Comparison of ENCODE assay signal across 1 cellular context in genomic region chr10:62805139-62806092, GRCh38.
TF ChIP-seq lines count a peak whose summit lies in the region.

No MANE protein-coding gene starts in this region.

TF ChIP-seq in K562, 482 proteins besides CTCF, POLR2A, EP300 and RAD21 (continued from another document and continues in another):
- TF ChIP-seq MITF (IDR thresholded peaks at IDR 0.05), result no peak
- TF ChIP-seq RBBP5 (IDR thresholded peaks at IDR 0.05; ENCODE audit: borderline replicate concordance, insufficient read depth, low read length, poor library complexity, severe bottlenecking), result peak; percentile 94
- no peak for TF ChIP-seq POLR3G (IDR thresholded peaks at IDR 0.05; ENCODE audit: extremely low read depth, insufficient read length, insufficient replicate concordance)
- TF ChIP-seq SLC30A9 (CRISPR knock-in tag; IDR thresholded peaks at IDR 0.05), result no peak
- TF ChIP-seq RUNX1 (IDR thresholded peaks at IDR 0.05; ENCODE audit: low read depth), result no peak
- 0 out of 2 replicates have a peak, but pooled peaks have one; percentile 20 for TF ChIP-seq ELK1 (CRISPR knock-in tag; IDR thresholded peaks at IDR 0.05)
- no peak for TF ChIP-seq CTCFL (IDR thresholded peaks at IDR 0.05; ENCODE audit: borderline replicate concordance, insufficient read depth, low read depth, low read length, poor library complexity, severe bottlenecking)
- TF ChIP-seq NR1H2 (CRISPR knock-in tag; IDR thresholded peaks at IDR 0.05), result no peak
- no peak for TF ChIP-seq KAT8 (IDR thresholded peaks at IDR 0.05; ENCODE audit: low read depth)
- no peak for TF ChIP-seq CBX2 (IDR thresholded peaks at IDR 0.05; ENCODE audit: insufficient read depth, low read length, poor library complexity, severe bottlenecking)
- TF ChIP-seq ADNP (tag; IDR thresholded peaks at IDR 0.05), result no peak
- TF ChIP-seq E2F4 (CRISPR knock-in tag; IDR thresholded peaks at IDR 0.05; ENCODE audit: low read depth), result no peak
- TF ChIP-seq CGGBP1 (CRISPR knock-in tag; IDR thresholded peaks at IDR 0.05), result no peak
- TF ChIP-seq PATZ1 (CRISPR knock-in tag; IDR thresholded peaks at IDR 0.05; ENCODE audit: borderline replicate concordance), result no peak
- no peak for TF ChIP-seq NCOA4 (IDR thresholded peaks at IDR 0.05; ENCODE audit: partially characterized antibody)
- TF ChIP-seq ELF1 (tag; IDR thresholded peaks at IDR 0.05), result no peak
- peak; percentile 31 for TF ChIP-seq TAF1 (IDR thresholded peaks at IDR 0.05; ENCODE audit: control insufficient read depth, extremely low read depth, insufficient read depth, low read length, severe bottlenecking)
- TF ChIP-seq CHD1 (IDR thresholded peaks at IDR 0.05; ENCODE audit: low read length), result peak; percentile 95
- no peak for TF ChIP-seq CEBPG (CRISPR knock-in tag; IDR thresholded peaks at IDR 0.05)
- TF ChIP-seq CEBPG (tag; conservative IDR thresholded peaks at IDR 0.05 in 1 of 2, IDR thresholded peaks at IDR 0.05 in 1 of 2), result no peak
- no peak for TF ChIP-seq NFIX (CRISPR knock-in tag; IDR thresholded peaks at IDR 0.05; ENCODE audit: low read depth)
- no peak for TF ChIP-seq PRPF4 (IDR thresholded peaks at IDR 0.05; ENCODE audit: insufficient read depth, low read depth, low read length, poor library complexity, severe bottlenecking)
- TF ChIP-seq NFYB (IDR thresholded peaks at IDR 0.05; ENCODE audit: extremely low read depth, insufficient read length), result no peak
- no peak for TF ChIP-seq ZBED1 (IDR thresholded peaks at IDR 0.05)
- no peak for TF ChIP-seq ZNF140 (CRISPR knock-in tag; IDR thresholded peaks at IDR 0.05)
- no peak for TF ChIP-seq YY1 (IDR thresholded peaks at IDR 0.05; ENCODE audit: borderline replicate concordance in 1 of 3, control insufficient read depth in 1 of 3, extremely low read depth in 1 of 3, insufficient read depth in 3 of 3, insufficient read length in 1 of 3, insufficient replicate concordance in 2 of 3, low read depth in 1 of 3, low read length in 2 of 3)
- no peak for TF ChIP-seq IFI16 (CRISPR knock-in tag; IDR thresholded peaks at IDR 0.05)
- peak; percentile 86; the same call in 1 of the 2 replicates for TF ChIP-seq EGR1 (conservative IDR thresholded peaks at IDR 0.05)
- TF ChIP-seq CLOCK (CRISPR knock-in tag; IDR thresholded peaks at IDR 0.05; ENCODE audit: borderline replicate concordance), result no peak
- 0 out of 2 replicates have a peak, but pooled peaks have one; percentile 13 for TF ChIP-seq STAG1 (CRISPR knock-in tag; IDR thresholded peaks at IDR 0.05; ENCODE audit: borderline replicate concordance)
- no peak for TF ChIP-seq ZBTB1 (CRISPR knock-in tag; IDR thresholded peaks at IDR 0.05; ENCODE audit: borderline replicate concordance, low read depth)
- no peak for TF ChIP-seq KDM2B (CRISPR knock-in tag; IDR thresholded peaks at IDR 0.05)
- TF ChIP-seq CREB1 (IDR thresholded peaks at IDR 0.05), result no peak
- no peak for TF ChIP-seq CREB1 (CRISPR knock-in tag; IDR thresholded peaks at IDR 0.05)
- no peak for TF ChIP-seq MECOM (CRISPR knock-in tag; IDR thresholded peaks at IDR 0.05)
- TF ChIP-seq MXD1 (CRISPR knock-in tag; IDR thresholded peaks at IDR 0.05; ENCODE audit: borderline replicate concordance, poor library complexity, severe bottlenecking), result no peak
- no peak for TF ChIP-seq BRCA1 (IDR thresholded peaks at IDR 0.05)
- peak; percentile 34; the same call in 1 of the 2 replicates for TF ChIP-seq BRCA1 (CRISPR knock-in tag; IDR thresholded peaks at IDR 0.05)
- no peak for TF ChIP-seq BRD9 (IDR thresholded peaks at IDR 0.05; ENCODE audit: low read depth, partially characterized antibody)
- 0 out of 2 replicates have a peak, but pooled peaks have one; percentile 45 for TF ChIP-seq IRF2 (CRISPR knock-in tag; IDR thresholded peaks at IDR 0.05)
- no peak for TF ChIP-seq BRF2 (IDR thresholded peaks at IDR 0.05; ENCODE audit: borderline replicate concordance, insufficient read depth, insufficient read length)
- TF ChIP-seq FUS (optimal IDR thresholded peaks at IDR 0.05; ENCODE audit: low read depth, low read length), result peak; percentile 14
- TF ChIP-seq TGIF2 (CRISPR knock-in tag; IDR thresholded peaks at IDR 0.05), result no peak
- no peak for TF ChIP-seq ZFPM2 (CRISPR knock-in tag; IDR thresholded peaks at IDR 0.05)
- TF ChIP-seq NR2C2 (CRISPR knock-in tag; IDR thresholded peaks at IDR 0.05), result no peak
- TF ChIP-seq NR2C2 (tag; IDR thresholded peaks at IDR 0.05), result peak; percentile 79
- no peak; the same call in 1 of the 2 replicates for TF ChIP-seq ETV5 (CRISPR knock-in tag; IDR thresholded peaks at IDR 0.05; ENCODE audit: low read depth)
- no peak for TF ChIP-seq CEBPZ (IDR thresholded peaks at IDR 0.05; ENCODE audit: borderline replicate concordance, low read depth, low read length)
- TF ChIP-seq ZNF274 (IDR thresholded peaks at IDR 0.05; ENCODE audit: borderline replicate concordance, low read depth, low read length), result no peak
